ENCODE assay signal across 1 cellular context in genomic region chr4:77911842-77912450, GRCh38.
TF ChIP-seq lines count a peak whose summit lies in the region.

No MANE protein-coding gene starts in this region.

TF ChIP-seq in HepG2, 621 proteins besides CTCF, POLR2A, EP300 and RAD21 (continued from another document):
- TF ChIP-seq HMGXB4 (CRISPR knock-in tag; IDR thresholded peaks at IDR 0.05; ENCODE audit: borderline replicate concordance in 1 of 2, low read depth in 1 of 2) (no peak), XRCC5 (optimal IDR thresholded peaks at IDR 0.05; ENCODE audit: low read length) (no peak), ZEB1 (IDR thresholded peaks at IDR 0.05; ENCODE audit: insufficient replicate concordance, low read depth) (no peak), AKNA (CRISPR knock-in tag; IDR thresholded peaks at IDR 0.05; ENCODE audit: borderline replicate concordance) (no peak), ZNF598 (CRISPR knock-in tag; IDR thresholded peaks at IDR 0.05; ENCODE audit: borderline replicate concordance) (no peak), RAD51 (IDR thresholded peaks at IDR 0.05; ENCODE audit: borderline replicate concordance) (no peak), ATF1 (CRISPR knock-in tag; IDR thresholded peaks at IDR 0.05) (no peak), TP53 (CRISPR knock-in tag; conservative IDR thresholded peaks at IDR 0.05) (no peak), ZBTB49 (CRISPR knock-in tag; IDR thresholded peaks at IDR 0.05; ENCODE audit: borderline replicate concordance) (no peak), THYN1 (CRISPR knock-in tag; IDR thresholded peaks at IDR 0.05; ENCODE audit: borderline replicate concordance, low read depth) (no peak), ZNF101 (CRISPR knock-in tag; IDR thresholded peaks at IDR 0.05; ENCODE audit: borderline replicate concordance, low read depth) (no peak), NCOA2 (CRISPR knock-in tag; IDR thresholded peaks at IDR 0.05) (no peak), ZNF263 (CRISPR knock-in tag; IDR thresholded peaks at IDR 0.05) (no peak), RBFOX2 (IDR thresholded peaks at IDR 0.05; ENCODE audit: low read depth, low read length) (no peak), ZNF367 (CRISPR knock-in tag; IDR thresholded peaks at IDR 0.05; ENCODE audit: borderline replicate concordance) (no peak)
TF ChIP-seq in HepG2: peak in this region for 0.
